In genomic region chr1:53126495-53126894, GRCh38 we compare ENCODE assay signal across 25 cellular contexts. TPM values are rescaled to one million over a fixed set of nuclear protein-coding genes. Genes with fewer than 3 reads are reported as not detected.
"Had no signal": no experiment of that assay in that cellular context is flagged by ENCODE, and none has a peak within 500 bp of the region (broad histone marks: within the 10 kb centered on the region; RNA-seq: fewer than 3 reads in every experiment).

No MANE protein-coding gene starts in this region.

- H3K4me1 ChIP-seq: adrenal gland had no signal

- ATAC-seq: activated CD8-positive, alpha-beta T cell treated with anti-CD3 and anti-CD28 coated beads, Interleukin-2, amount 10 ng/mL, durations not matched to agents 7 days and 5 days; left colon; SK-N-SH treated with all-trans-retinoic acid at 6 μM for 48 hours had no signal

- H3K27ac ChIP-seq: adrenal gland, hepatocyte had no signal

- H3K4me3 ChIP-seq: adrenal gland, esophagus muscularis mucosa, hepatocyte, lung, tibial nerve had no signal

- DNase-seq: activated CD4-positive, alpha-beta T cell treated with anti-CD3 and anti-CD28 coated beads, Interleukin-2, amount 10 ng/mL, durations not matched to agents 7 days and 5 days; activated CD4-positive, CD25-positive, alpha-beta regulatory T cell; activated CD8-positive, alpha-beta T cell treated with anti-CD3 and anti-CD28 coated beads, Interleukin-2, amount 10 ng/mL, durations not matched to agents 7 days and 5 days; activated naive CD4-positive, alpha-beta T cell treated with anti-CD3 and anti-CD28 coated beads, Interleukin-2, amount 50 U/mL, for 16 hours; activated T-cell treated with anti-CD3 and anti-CD28 coated beads, Interleukin-2, amount 50 U/mL, for 24 hours; adrenal gland; effector CD8-positive, alpha-beta T cell; left colon; occipital lobe; stimulated activated CD4-positive, alpha-beta T cell treated with anti-CD3 and anti-CD28 coated beads, Interleukin-12 subunit alpha, Interleukin-12 subunit beta, amount 100 ng/mL, for 4 hours; stimulated activated CD4-positive, alpha-beta T cell treated with anti-CD3 and anti-CD28 coated beads, Interleukin-1b, Interleukin-23, amount 100 ng/mL, for 48 hours; stimulated activated CD8-positive, alpha-beta memory T cell treated with anti-CD3 and anti-CD28 coated beads, Interleukin-4, amount 100 ng/mL, for 48 hours; stimulated activated naive CD4-positive, alpha-beta T cell; substantia nigra; T-helper 1 cell; T-helper 9 cell had no signal

- H3K9me3 ChIP-seq: adrenal gland, esophagus muscularis mucosa, tibial nerve had no signal

- H3K36me3 ChIP-seq: adrenal gland, esophagus muscularis mucosa, tibial nerve had no signal

- H3K27me3 ChIP-seq: adrenal gland, esophagus muscularis mucosa, hepatocyte, tibial nerve had no signal

RNA-seq across cellular contexts. Expression of gene SLC1A7, which starts 15.9 kb away (rescaled TPM):
- total RNA-seq: activated CD4-positive, alpha-beta T cell treated with anti-CD3 and anti-CD28 coated beads, Interleukin-2, amount 10 ng/mL, durations not matched to agents 7 days and 5 days; activated CD8-positive, alpha-beta T cell treated with anti-CD3 and anti-CD28 coated beads, Interleukin-2, amount 10 ng/mL, durations not matched to agents 7 days and 5 days; activated T-helper 2 cell treated with anti-CD3 and anti-CD28 coated beads, Interferon-gamma antibody, Interleukin-2, Interleukin-4, amounts not matched to agents 10 μg/mL and 5 μg/mL and 100 μg/mL, durations not matched to agents 14 hours and 24 hours and 36 hours; cerebellum; endothelial cell of umbilical vein; hepatocyte; mesothelial cell of epicardium; occipital lobe had no signal
